In the genomic region with DNA sequence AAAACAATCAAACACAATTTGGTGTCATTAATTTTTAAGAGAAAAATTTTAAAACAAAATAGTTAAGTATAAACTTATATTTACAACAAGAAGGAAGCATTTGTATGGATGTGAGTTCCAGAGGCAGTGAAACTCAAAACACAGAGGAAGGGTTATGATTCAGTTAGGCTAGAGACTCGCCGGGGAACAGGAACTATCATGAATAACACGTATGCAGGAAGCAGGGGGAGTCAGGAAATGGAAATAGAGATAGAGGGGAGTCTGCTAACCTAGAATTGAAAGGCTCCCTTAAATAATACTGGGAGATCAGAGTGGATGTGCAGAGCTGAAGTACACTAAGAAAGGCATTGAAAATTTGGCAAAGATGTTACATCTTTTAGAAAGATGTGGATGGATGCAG, we compare ENCODE assay signal across 13 cellular contexts.
DNase-seq lines count a peak whose midpoint lies in the region; ATAC-seq lines count a peak whose summit lies in the region.
"Had no signal": no experiment of that assay in that cellular context is flagged by ENCODE, and none has a peak within 500 bp of the region (broad histone marks: within the 10 kb centered on the region; RNA-seq: fewer than 3 reads in every experiment).

No MANE protein-coding gene starts in this region.

- peak overlapping the region; percentile 55 for H3K27ac Mint-ChIP-seq in activated T-cell treated with anti-CD3 and anti-CD28 coated beads, Interleukin-2, amount 50 U/mL, for 24 hours
- H3K27ac Mint-ChIP-seq in dendritic cell treated with granulocyte-macrophage colony-stimulating factor and Interleukin-4, amounts not matched to agents 40 ng/mL and 50 ng/mL, for 4 days: no peak overlapping the region
- peak overlapping the region; percentile 85 for H3K27ac Mint-ChIP-seq in stimulated activated effector memory CD8-positive, alpha-beta T cell treated with anti-CD3 and anti-CD28 coated beads, Interleukin-12 subunit alpha, Interleukin-12 subunit beta, amount 100 ng/mL, for 72 hours

- peaks cover 14% of the 10 kb centered on the region for H3K9me3 Mint-ChIP-seq in activated T-cell treated with anti-CD3 and anti-CD28 coated beads, Interleukin-2, amount 50 U/mL, for 24 hours
- peaks cover 7% of the 10 kb centered on the region for H3K9me3 Mint-ChIP-seq in dendritic cell treated with granulocyte-macrophage colony-stimulating factor and Interleukin-4, amounts not matched to agents 40 ng/mL and 50 ng/mL, for 4 days
- H3K9me3 Mint-ChIP-seq in stimulated activated effector memory CD8-positive, alpha-beta T cell treated with anti-CD3 and anti-CD28 coated beads, Interleukin-12 subunit alpha, Interleukin-12 subunit beta, amount 100 ng/mL, for 72 hours: peaks cover 9% of the 10 kb centered on the region

- no peaks in the 10 kb centered on the region for H3K36me3 Mint-ChIP-seq in activated T-cell treated with anti-CD3 and anti-CD28 coated beads, Interleukin-2, amount 50 U/mL, for 24 hours (ENCODE audit: low read depth)
- peaks cover 7% of the 10 kb centered on the region for H3K36me3 Mint-ChIP-seq in dendritic cell treated with granulocyte-macrophage colony-stimulating factor and Interleukin-4, amounts not matched to agents 40 ng/mL and 50 ng/mL, for 4 days (ENCODE audit: low read depth)
- H3K36me3 Mint-ChIP-seq in stimulated activated effector memory CD8-positive, alpha-beta T cell treated with anti-CD3 and anti-CD28 coated beads, Interleukin-12 subunit alpha, Interleukin-12 subunit beta, amount 100 ng/mL, for 72 hours: no peaks in the 10 kb centered on the region

- intact Hi-C loops in dendritic cell treated with granulocyte-macrophage colony-stimulating factor and Interleukin-4, amounts not matched to agents 40 ng/mL and 50 ng/mL, for 4 days (cut with micrococcal nuclease): loop anchor here (1.0 to 2.0 kb wide), 2 partner anchors 19 to 33 kb away; a partner anchor contains a TSS

- no peak for ATAC-seq in stimulated activated effector memory CD8-positive, alpha-beta T cell treated with anti-CD3 and anti-CD28 coated beads, Interleukin-12 subunit alpha, Interleukin-12 subunit beta, amount 100 ng/mL, for 72 hours
- ATAC-seq in HG03565 (IDR thresholded peaks at IDR 0.05; ENCODE audit: unreplicated experiment) (no peak), GM19035 (IDR thresholded peaks at IDR 0.05; ENCODE audit: unreplicated experiment) (no peak)

- H3K4me3 Mint-ChIP-seq in activated T-cell treated with anti-CD3 and anti-CD28 coated beads, Interleukin-2, amount 50 U/mL, for 24 hours: no peak overlapping the region
- peak overlapping the region; percentile 57 for H3K4me3 Mint-ChIP-seq in dendritic cell treated with granulocyte-macrophage colony-stimulating factor and Interleukin-4, amounts not matched to agents 40 ng/mL and 50 ng/mL, for 4 days
- peak overlapping the region; percentile 37 for H3K4me3 Mint-ChIP-seq in stimulated activated effector memory CD8-positive, alpha-beta T cell treated with anti-CD3 and anti-CD28 coated beads, Interleukin-12 subunit alpha, Interleukin-12 subunit beta, amount 100 ng/mL, for 72 hours

- peaks cover 33% of the 10 kb centered on the region for H3K4me1 Mint-ChIP-seq in activated T-cell treated with anti-CD3 and anti-CD28 coated beads, Interleukin-2, amount 50 U/mL, for 24 hours (ENCODE audit: low read depth)
- peaks cover 59% of the 10 kb centered on the region for H3K4me1 Mint-ChIP-seq in dendritic cell treated with granulocyte-macrophage colony-stimulating factor and Interleukin-4, amounts not matched to agents 40 ng/mL and 50 ng/mL, for 4 days (ENCODE audit: low read depth)
- H3K4me1 Mint-ChIP-seq in stimulated activated effector memory CD8-positive, alpha-beta T cell treated with anti-CD3 and anti-CD28 coated beads, Interleukin-12 subunit alpha, Interleukin-12 subunit beta, amount 100 ng/mL, for 72 hours: peaks cover 28% of the 10 kb centered on the region

- H3K27me3 Mint-ChIP-seq in activated T-cell treated with anti-CD3 and anti-CD28 coated beads, Interleukin-2, amount 50 U/mL, for 24 hours: no peaks in the 10 kb centered on the region
- no peaks in the 10 kb centered on the region for H3K27me3 Mint-ChIP-seq in dendritic cell treated with granulocyte-macrophage colony-stimulating factor and Interleukin-4, amounts not matched to agents 40 ng/mL and 50 ng/mL, for 4 days

- no peak for DNase-seq in activated T-cell treated with anti-CD3 and anti-CD28 coated beads, Interleukin-2, amount 50 U/mL, for 24 hours
- DNase-seq in activated T-cell treated with anti-CD3 and anti-CD28 coated beads, Interleukin-2, amount 50 U/mL, for 1 hour: no peak
- peak; percentile 46 for DNase-seq in NOMO-1 treated with DMSO at 0.1 percent for 48 hours (lab: John Stamatoyannopoulos, UW; ENCODE audit: unreplicated experiment)
- no peak for DNase-seq in stimulated activated effector memory CD8-positive, alpha-beta T cell treated with anti-CD3 and anti-CD28 coated beads, Interleukin-12 subunit alpha, Interleukin-12 subunit beta, amount 100 ng/mL, for 72 hours (ENCODE audit: low spot score in 2 of 2)
- DNase-seq in DMS79 (lab: John Stamatoyannopoulos, UW): no peak
- DNase-seq: islet precursor cell, NCI-H2029, occipital lobe, stomach, T-helper 9 cell had no signal
